ENCODE assay signal across 1 cellular context in the genomic region with DNA sequence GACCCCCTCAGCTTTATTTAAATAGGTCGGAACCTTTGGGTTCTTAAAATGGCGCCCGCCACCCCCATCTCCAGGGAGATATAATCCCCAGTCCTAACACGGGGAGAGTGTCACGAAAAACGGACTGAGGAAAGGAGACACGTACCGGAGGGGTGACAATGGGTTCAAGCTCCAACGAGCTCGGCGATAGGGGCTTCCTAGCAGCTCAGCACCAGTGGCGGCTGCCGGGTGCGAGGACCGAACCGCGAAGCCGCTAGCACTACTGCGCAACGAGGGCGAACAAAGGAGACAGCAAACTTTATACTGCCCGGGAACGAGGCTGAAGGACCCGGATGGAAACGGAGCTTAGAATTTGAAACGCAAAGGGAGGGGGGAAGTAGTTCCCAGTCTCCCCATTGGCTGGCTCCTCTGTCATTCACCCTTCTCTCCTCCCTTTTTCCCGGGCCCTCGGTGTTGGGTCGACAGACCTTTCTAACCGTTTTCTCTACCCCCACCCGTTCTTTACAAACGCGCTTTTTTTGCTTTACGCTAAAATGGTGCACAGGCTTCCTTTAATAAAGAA.
TF ChIP-seq lines count a peak whose summit lies in the region.

A gene (minus strand): TSS at position 274 of the 562 bp plus-strand sequence. CDS start 1,298 bp downstream, outside the sequence.

TF ChIP-seq in K562, 482 proteins besides CTCF, POLR2A, EP300 and RAD21 (continued from another document and continues in another):
- TF ChIP-seq, protein P1, sequence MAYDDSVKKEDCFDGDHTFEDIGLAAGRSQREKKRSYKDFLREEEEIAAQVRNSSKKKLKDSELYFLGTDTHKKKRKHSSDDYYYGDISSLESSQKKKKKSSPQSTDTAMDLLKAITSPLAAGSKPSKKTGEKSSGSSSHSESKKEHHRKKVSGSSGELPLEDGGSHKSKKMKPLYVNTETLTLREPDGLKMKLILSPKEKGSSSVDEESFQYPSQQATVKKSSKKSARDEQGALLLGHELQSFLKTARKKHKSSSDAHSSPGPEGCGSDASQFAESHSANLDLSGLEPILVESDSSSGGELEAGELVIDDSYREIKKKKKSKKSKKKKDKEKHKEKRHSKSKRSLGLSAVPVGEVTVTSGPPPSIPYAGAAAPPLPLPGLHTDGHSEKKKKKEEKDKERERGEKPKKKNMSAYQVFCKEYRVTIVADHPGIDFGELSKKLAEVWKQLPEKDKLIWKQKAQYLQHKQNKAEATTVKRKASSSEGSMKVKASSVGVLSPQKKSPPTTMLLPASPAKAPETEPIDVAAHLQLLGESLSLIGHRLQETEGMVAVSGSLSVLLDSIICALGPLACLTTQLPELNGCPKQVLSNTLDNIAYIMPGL (CRISPR knock-in tag; IDR thresholded peaks at IDR 0.05) = 0 out of 2 replicates have a peak, but pooled peaks have one; percentile 62
- TF ChIP-seq, protein P2, sequence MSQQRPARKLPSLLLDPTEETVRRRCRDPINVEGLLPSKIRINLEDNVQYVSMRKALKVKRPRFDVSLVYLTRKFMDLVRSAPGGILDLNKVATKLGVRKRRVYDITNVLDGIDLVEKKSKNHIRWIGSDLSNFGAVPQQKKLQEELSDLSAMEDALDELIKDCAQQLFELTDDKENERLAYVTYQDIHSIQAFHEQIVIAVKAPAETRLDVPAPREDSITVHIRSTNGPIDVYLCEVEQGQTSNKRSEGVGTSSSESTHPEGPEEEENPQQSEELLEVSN (IDR thresholded peaks at IDR 0.05; ENCODE audit: borderline replicate concordance in 1 of 2, extremely low read depth in 1 of 2, insufficient read depth in 1 of 2, insufficient read length in 1 of 2, low read depth in 1 of 2, low read length in 1 of 2, poor library complexity in 1 of 2, severe bottlenecking in 1 of 2) = peak in 1 of 2 experiments; percentile 64
- no peak for TF ChIP-seq MIER1 (IDR thresholded peaks at IDR 0.05; ENCODE audit: low read depth)
- no peak for TF ChIP-seq ZNF668 (CRISPR knock-in tag; IDR thresholded peaks at IDR 0.05)
- no peak for TF ChIP-seq SMAD4 (CRISPR knock-in tag; conservative IDR thresholded peaks at IDR 0.05)
- TF ChIP-seq, protein P3, sequence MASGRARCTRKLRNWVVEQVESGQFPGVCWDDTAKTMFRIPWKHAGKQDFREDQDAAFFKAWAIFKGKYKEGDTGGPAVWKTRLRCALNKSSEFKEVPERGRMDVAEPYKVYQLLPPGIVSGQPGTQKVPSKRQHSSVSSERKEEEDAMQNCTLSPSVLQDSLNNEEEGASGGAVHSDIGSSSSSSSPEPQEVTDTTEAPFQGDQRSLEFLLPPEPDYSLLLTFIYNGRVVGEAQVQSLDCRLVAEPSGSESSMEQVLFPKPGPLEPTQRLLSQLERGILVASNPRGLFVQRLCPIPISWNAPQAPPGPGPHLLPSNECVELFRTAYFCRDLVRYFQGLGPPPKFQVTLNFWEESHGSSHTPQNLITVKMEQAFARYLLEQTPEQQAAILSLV (tag; IDR thresholded peaks at IDR 0.05) = no peak
- no peak for TF ChIP-seq NCOA1 (IDR thresholded peaks at IDR 0.05; ENCODE audit: low read depth)
- no peak for TF ChIP-seq ZC3H8 (IDR thresholded peaks at IDR 0.05)
- no peak for TF ChIP-seq MCM7 (IDR thresholded peaks at IDR 0.05)
- TF ChIP-seq RBM25 (IDR thresholded peaks at IDR 0.05; ENCODE audit: low read depth, low read length, severe bottlenecking) = peak; percentile 91
- no peak for TF ChIP-seq MCM2 (IDR thresholded peaks at IDR 0.05; ENCODE audit: low read depth)
- TF ChIP-seq HNRNPUL1 (IDR thresholded peaks at IDR 0.05; ENCODE audit: low read length) = no peak
- no peak for TF ChIP-seq ZNF445 (CRISPR knock-in tag; IDR thresholded peaks at IDR 0.05; ENCODE audit: low read depth)
- TF ChIP-seq NR4A1 (CRISPR knock-in tag; IDR thresholded peaks at IDR 0.05) = no peak
- TF ChIP-seq NR4A1 (tag; IDR thresholded peaks at IDR 0.05) = 0 out of 2 replicates have a peak, but pooled peaks have one; percentile 43
- no peak for TF ChIP-seq CBFB (CRISPR knock-in tag; IDR thresholded peaks at IDR 0.05)
- TF ChIP-seq ZFP36 (IDR thresholded peaks at IDR 0.05; ENCODE audit: low read depth, low read length, partially characterized antibody) = no peak
- no peak for TF ChIP-seq ZNF785 (CRISPR knock-in tag; IDR thresholded peaks at IDR 0.05)
- no peak for TF ChIP-seq ASH1L (IDR thresholded peaks at IDR 0.05; ENCODE audit: borderline replicate concordance, low read depth, partially characterized antibody)
- peak; percentile 82; the same call in 1 of the 2 replicates for TF ChIP-seq GTF2A2 (tag; IDR thresholded peaks at IDR 0.05)
- TF ChIP-seq, protein P4, sequence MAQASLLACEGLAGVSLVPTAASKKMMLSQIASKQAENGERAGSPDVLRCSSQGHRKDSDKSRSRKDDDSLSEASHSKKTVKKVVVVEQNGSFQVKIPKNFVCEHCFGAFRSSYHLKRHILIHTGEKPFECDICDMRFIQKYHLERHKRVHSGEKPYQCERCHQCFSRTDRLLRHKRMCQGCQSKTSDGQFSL (CRISPR knock-in tag; IDR thresholded peaks at IDR 0.05) = peak; percentile 56
- TF ChIP-seq, protein P4 (tag; IDR thresholded peaks at IDR 0.05) = no peak
- no peak for TF ChIP-seq KLF16 (IDR thresholded peaks at IDR 0.05)
- peak; percentile 55 to 64; a peak in 3 of 4 replicates for TF ChIP-seq NRF1 (conservative IDR thresholded peaks at IDR 0.05 in 1 of 2, IDR thresholded peaks at IDR 0.05 in 1 of 2)
- TF ChIP-seq TAF15 (IDR thresholded peaks at IDR 0.05; ENCODE audit: low read depth, low read length) = no peak
- TF ChIP-seq, protein P5, sequence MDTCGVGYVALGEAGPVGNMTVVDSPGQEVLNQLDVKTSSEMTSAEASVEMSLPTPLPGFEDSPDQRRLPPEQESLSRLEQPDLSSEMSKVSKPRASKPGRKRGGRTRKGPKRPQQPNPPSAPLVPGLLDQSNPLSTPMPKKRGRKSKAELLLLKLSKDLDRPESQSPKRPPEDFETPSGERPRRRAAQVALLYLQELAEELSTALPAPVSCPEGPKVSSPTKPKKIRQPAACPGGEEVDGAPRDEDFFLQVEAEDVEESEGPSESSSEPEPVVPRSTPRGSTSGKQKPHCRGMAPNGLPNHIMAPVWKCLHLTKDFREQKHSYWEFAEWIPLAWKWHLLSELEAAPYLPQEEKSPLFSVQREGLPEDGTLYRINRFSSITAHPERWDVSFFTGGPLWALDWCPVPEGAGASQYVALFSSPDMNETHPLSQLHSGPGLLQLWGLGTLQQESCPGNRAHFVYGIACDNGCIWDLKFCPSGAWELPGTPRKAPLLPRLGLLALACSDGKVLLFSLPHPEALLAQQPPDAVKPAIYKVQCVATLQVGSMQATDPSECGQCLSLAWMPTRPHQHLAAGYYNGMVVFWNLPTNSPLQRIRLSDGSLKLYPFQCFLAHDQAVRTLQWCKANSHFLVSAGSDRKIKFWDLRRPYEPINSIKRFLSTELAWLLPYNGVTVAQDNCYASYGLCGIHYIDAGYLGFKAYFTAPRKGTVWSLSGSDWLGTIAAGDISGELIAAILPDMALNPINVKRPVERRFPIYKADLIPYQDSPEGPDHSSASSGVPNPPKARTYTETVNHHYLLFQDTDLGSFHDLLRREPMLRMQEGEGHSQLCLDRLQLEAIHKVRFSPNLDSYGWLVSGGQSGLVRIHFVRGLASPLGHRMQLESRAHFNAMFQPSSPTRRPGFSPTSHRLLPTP (IDR thresholded peaks at IDR 0.05; ENCODE audit: borderline replicate concordance, extremely low read depth, insufficient read length) = no peak
- TF ChIP-seq PHB (CRISPR knock-in tag; IDR thresholded peaks at IDR 0.05) = no peak
- TF ChIP-seq, protein P6, sequence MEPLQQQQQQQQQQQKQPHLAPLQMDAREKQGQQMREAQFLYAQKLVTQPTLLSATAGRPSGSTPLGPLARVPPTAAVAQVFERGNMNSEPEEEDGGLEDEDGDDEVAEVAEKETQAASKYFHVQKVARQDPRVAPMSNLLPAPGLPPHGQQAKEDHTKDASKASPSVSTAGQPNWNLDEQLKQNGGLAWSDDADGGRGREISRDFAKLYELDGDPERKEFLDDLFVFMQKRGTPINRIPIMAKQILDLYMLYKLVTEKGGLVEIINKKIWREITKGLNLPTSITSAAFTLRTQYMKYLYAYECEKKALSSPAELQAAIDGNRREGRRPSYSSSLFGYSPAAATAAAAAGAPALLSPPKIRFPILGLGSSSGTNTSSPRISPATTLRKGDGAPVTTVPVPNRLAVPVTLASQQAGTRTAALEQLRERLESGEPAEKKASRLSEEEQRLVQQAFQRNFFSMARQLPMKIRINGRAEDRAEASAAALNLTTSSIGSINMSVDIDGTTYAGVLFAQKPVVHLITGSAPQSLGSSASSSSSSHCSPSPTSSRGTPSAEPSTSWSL (CRISPR knock-in tag; IDR thresholded peaks at IDR 0.05; ENCODE audit: borderline replicate concordance) = no peak
- TF ChIP-seq ZNF561 (CRISPR knock-in tag; conservative IDR thresholded peaks at IDR 0.05) = no peak
- no peak for TF ChIP-seq CREBBP (IDR thresholded peaks at IDR 0.05; ENCODE audit: low read depth, low read length)
- TF ChIP-seq, protein P7, sequence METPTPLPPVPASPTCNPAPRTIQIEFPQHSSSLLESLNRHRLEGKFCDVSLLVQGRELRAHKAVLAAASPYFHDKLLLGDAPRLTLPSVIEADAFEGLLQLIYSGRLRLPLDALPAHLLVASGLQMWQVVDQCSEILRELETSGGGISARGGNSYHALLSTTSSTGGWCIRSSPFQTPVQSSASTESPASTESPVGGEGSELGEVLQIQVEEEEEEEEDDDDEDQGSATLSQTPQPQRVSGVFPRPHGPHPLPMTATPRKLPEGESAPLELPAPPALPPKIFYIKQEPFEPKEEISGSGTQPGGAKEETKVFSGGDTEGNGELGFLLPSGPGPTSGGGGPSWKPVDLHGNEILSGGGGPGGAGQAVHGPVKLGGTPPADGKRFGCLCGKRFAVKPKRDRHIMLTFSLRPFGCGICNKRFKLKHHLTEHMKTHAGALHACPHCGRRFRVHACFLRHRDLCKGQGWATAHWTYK (CRISPR knock-in tag; IDR thresholded peaks at IDR 0.05) = no peak; the same call in 1 of the 2 replicates
- TF ChIP-seq, protein P8, sequence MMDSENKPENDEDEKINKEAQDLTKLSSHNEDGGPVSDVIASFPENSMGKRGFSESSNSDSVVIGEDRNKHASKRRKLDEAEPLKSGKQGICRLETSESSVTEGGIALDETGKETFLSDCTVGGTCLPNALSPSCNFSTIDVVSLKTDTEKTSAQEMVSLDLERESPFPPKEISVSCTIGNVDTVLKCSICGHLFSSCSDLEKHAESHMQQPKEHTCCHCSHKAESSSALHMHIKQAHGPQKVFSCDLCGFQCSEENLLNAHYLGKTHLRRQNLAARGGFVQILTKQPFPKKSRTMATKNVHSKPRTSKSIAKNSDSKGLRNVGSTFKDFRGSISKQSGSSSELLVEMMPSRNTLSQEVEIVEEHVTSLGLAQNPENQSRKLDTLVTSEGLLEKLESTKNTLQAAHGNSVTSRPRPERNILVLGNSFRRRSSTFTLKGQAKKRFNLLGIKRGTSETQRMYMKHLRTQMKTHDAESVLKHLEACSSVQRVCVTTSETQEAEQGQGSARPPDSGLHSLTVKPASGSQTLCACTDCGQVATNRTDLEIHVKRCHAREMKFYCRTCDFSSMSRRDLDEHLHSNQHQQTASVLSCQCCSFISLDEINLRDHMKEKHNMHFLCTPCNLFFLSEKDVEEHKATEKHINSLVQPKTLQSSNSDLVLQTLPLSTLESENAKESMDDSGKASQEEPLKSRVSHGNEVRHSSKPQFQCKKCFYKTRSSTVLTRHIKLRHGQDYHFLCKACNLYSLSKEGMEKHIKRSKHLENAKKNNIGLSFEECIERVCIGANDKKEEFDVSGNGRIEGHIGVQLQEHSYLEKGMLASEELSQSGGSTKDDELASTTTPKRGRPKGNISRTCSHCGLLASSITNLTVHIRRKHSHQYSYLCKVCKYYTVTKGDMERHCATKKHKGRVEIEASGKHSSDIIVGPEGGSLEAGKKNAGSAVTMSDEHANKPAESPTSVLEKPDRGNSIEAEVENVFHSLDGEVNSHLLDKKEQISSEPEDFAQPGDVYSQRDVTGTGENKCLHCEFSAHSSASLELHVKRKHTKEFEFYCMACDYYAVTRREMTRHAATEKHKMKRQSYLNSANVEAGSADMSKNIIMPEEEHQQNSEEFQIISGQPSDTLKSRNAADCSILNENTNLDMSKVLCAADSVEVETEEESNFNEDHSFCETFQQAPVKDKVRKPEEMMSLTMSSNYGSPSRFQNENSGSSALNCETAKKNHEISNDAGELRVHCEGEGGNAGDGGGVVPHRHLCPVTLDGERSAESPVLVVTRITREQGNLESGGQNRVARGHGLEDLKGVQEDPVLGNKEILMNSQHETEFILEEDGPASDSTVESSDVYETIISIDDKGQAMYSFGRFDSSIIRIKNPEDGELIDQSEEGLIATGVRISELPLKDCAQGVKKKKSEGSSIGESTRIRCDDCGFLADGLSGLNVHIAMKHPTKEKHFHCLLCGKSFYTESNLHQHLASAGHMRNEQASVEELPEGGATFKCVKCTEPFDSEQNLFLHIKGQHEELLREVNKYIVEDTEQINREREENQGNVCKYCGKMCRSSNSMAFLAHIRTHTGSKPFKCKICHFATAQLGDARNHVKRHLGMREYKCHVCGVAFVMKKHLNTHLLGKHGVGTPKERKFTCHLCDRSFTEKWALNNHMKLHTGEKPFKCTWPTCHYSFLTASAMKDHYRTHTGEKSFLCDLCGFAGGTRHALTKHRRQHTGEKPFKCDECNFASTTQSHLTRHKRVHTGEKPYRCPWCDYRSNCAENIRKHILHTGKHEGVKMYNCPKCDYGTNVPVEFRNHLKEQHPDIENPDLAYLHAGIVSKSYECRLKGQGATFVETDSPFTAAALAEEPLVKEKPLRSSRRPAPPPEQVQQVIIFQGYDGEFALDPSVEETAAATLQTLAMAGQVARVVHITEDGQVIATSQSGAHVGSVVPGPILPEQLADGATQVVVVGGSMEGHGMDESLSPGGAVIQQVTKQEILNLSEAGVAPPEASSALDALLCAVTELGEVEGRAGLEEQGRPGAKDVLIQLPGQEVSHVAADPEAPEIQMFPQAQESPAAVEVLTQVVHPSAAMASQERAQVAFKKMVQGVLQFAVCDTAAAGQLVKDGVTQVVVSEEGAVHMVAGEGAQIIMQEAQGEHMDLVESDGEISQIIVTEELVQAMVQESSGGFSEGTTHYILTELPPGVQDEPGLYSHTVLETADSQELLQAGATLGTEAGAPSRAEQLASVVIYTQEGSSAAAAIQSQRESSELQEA (IDR thresholded peaks at IDR 0.05; ENCODE audit: low read depth) = no peak
- TF ChIP-seq, protein P9, sequence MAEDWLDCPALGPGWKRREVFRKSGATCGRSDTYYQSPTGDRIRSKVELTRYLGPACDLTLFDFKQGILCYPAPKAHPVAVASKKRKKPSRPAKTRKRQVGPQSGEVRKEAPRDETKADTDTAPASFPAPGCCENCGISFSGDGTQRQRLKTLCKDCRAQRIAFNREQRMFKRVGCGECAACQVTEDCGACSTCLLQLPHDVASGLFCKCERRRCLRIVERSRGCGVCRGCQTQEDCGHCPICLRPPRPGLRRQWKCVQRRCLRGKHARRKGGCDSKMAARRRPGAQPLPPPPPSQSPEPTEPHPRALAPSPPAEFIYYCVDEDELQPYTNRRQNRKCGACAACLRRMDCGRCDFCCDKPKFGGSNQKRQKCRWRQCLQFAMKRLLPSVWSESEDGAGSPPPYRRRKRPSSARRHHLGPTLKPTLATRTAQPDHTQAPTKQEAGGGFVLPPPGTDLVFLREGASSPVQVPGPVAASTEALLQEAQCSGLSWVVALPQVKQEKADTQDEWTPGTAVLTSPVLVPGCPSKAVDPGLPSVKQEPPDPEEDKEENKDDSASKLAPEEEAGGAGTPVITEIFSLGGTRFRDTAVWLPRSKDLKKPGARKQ (CRISPR knock-in tag; IDR thresholded peaks at IDR 0.05) = no peak
- peak; percentile 61; the same call in 1 of the 2 replicates for TF ChIP-seq BRD4 (IDR thresholded peaks at IDR 0.05)
